20 cellular contexts compared by ENCODE assay signal in genomic region chr12:52685406-52685890, GRCh38. TPM values are rescaled to one million over a fixed set of nuclear protein-coding genes. Genes with fewer than 3 reads are reported as not detected.
DNase-seq lines count a peak whose midpoint lies in the region; ATAC-seq lines count a peak whose summit lies in the region.
"Had no signal": no experiment of that assay in that cellular context is flagged by ENCODE, and none has a peak within 500 bp of the region (broad histone marks: within the 10 kb centered on the region; RNA-seq: fewer than 3 reads in every experiment).

No MANE protein-coding gene starts in this region.

- no peak for ATAC-seq in HG02571 (IDR thresholded peaks at IDR 0.05; ENCODE audit: unreplicated experiment)

- peaks cover 56% of the 10 kb centered on the region for H3K27me3 ChIP-seq in SJSA1 (replicated peaks)
- no peaks in the 10 kb centered on the region for H3K27me3 ChIP-seq in trophoblast cell (ENCODE audit: insufficient read depth, low read length)

- H3K4me3 ChIP-seq in SJSA1: no peak overlapping the region
- H3K4me3 ChIP-seq in trophoblast cell (ENCODE audit: low read depth, low read length): no peak overlapping the region
- H3K4me3 ChIP-seq: BLaER1 had no signal

- no peak overlapping the region for H3K18ac ChIP-seq in trophoblast cell (ENCODE audit: low read length)

- H3K36me3 ChIP-seq in SJSA1: no peaks in the 10 kb centered on the region
- no peaks in the 10 kb centered on the region for H3K36me3 ChIP-seq in trophoblast cell (ENCODE audit: control insufficient read depth in 1 of 2, insufficient read depth in 2 of 2, low read length in 2 of 2)
- H3K36me3 ChIP-seq: BE2C, BLaER1 had no signal

- no CpG with 5 or more reads among the region's 6 CpGs for WGBS in trophoblast cell (ENCODE audit: extremely low coverage, insufficient coverage, insufficient read length)

- no peak overlapping the region for H2BK12ac ChIP-seq in trophoblast cell (ENCODE audit: low read length)

- H3K27ac ChIP-seq in SJSA1 (no peak overlapping the region), trophoblast cell (ENCODE audit: low read depth, low read length) (no peak overlapping the region)
- H3K27ac ChIP-seq: BLaER1 had no signal

- no peaks in the 10 kb centered on the region for H3K79me2 ChIP-seq in trophoblast cell (ENCODE audit: control insufficient read depth, insufficient read depth, low read length, poor library complexity)

- no peaks in the 10 kb centered on the region for H3K4me1 ChIP-seq in SJSA1 (replicated peaks)
- peaks cover 3 to 4% of the 10 kb centered on the region in 2 experiments for H3K4me1 ChIP-seq in trophoblast cell (ENCODE audit: control insufficient read depth in 1 of 2, insufficient read depth in 2 of 2, low read length in 2 of 2)
- H3K4me1 ChIP-seq: BE2C, BLaER1, Caco-2 had no signal

- peaks cover 5% of the 10 kb centered on the region; the same call in 1 of the 2 replicates for H3K9me3 ChIP-seq in SJSA1 (replicated peaks)
- no peaks in the 10 kb centered on the region for H3K9me3 ChIP-seq in trophoblast cell (ENCODE audit: insufficient read depth, low read depth, low read length)
- H3K9me3 ChIP-seq: BE2C, BLaER1, Caco-2 had no signal

- no peak overlapping the region for H4K91ac ChIP-seq in trophoblast cell (ENCODE audit: low read depth, low read length)

- no peak overlapping the region for H4K8ac ChIP-seq in trophoblast cell (ENCODE audit: low read depth, low read length)

- H3K4ac ChIP-seq in trophoblast cell (ENCODE audit: low read depth, low read length): no peak overlapping the region

- H2AK5ac ChIP-seq in trophoblast cell (ENCODE audit: low read length): no peak overlapping the region

- no peaks in the 10 kb centered on the region for H3K79me1 ChIP-seq in trophoblast cell (ENCODE audit: low read length)

- H2BK5ac ChIP-seq in trophoblast cell (ENCODE audit: low read depth, low read length, poor library complexity): no peak overlapping the region

- no peak overlapping the region for H3K9ac ChIP-seq in trophoblast cell (ENCODE audit: low read length)
- H3K9ac ChIP-seq: BLaER1 had no signal

- no peak overlapping the region for H2AFZ ChIP-seq in trophoblast cell (ENCODE audit: insufficient read depth, low read length, poor library complexity)

- H3K23ac ChIP-seq in trophoblast cell (ENCODE audit: low read length): no peak overlapping the region

- H3K14ac ChIP-seq in trophoblast cell (ENCODE audit: low read length): no peak overlapping the region

- H3K4me2 ChIP-seq in trophoblast cell (ENCODE audit: low read length): no peak overlapping the region
- H3K4me2 ChIP-seq: BLaER1 had no signal

- intact Hi-C loops in posterior vena cava (cut with DNase I): no loop called here

- H2BK120ac ChIP-seq in trophoblast cell (ENCODE audit: insufficient read depth, low read length, poor library complexity): no peak overlapping the region

- no peak overlapping the region for H4K12ac ChIP-seq in trophoblast cell (ENCODE audit: low read depth, low read length)

- DNase-seq in SJSA1 (ENCODE audit: low read depth in 1 of 2, low spot score in 2 of 2): peak; percentile 81 to 95
- peak; percentile 22 for DNase-seq in posterior vena cava (ENCODE audit: low spot score)
- no peak for DNase-seq in trophoblast cell
- DNase-seq in NCI-H1092 (lab: John Stamatoyannopoulos, UW): no peak
- DNase-seq: 8988T; ACHN; BE2C; C1 segment of cervical spinal cord; Caco-2; Calu3; CD4-positive, alpha-beta memory T cell; CD4-positive, CD25-positive, alpha-beta regulatory T cell; CD8-positive, alpha-beta memory T cell; DMS79 treated with DMSO at 0.1 percent for 48 hours; GF-D8 had no signal

RNA-seq across cellular contexts. Expression of gene KRT1, which starts 5.2 kb away (rescaled TPM):
- total RNA-seq in SJSA1 (2014; rRNA removed; shearing (Covaris generic)): 1.00 TPM in 1 of 2 replicates, not detected in the other
- under 1 TPM in 1 of 2 donors, not detected in 1; 0.42 TPM for total RNA-seq in posterior vena cava
- polyA plus RNA-seq in trophoblast cell (2013): not detected in 2 replicates
- total RNA-seq: A673; Calu3; CD8-positive, alpha-beta memory T cell had no signal
- polyA plus RNA-seq: AG04450, CD14-positive monocyte had no signal

RNA-seq across cellular contexts. Expression of gene KRT77, which starts 17.9 kb away (rescaled TPM):
- total RNA-seq in SJSA1 (2014; rRNA removed; shearing (Covaris generic)): not detected in 2 replicates
- not detected for total RNA-seq in posterior vena cava
- 0.04 and 0.05 TPM in 2 replicates for polyA plus RNA-seq in trophoblast cell (2013)
- total RNA-seq: A673; Caco-2; Calu3; CD4-positive, alpha-beta memory T cell; CD4-positive, CD25-positive, alpha-beta regulatory T cell; CD8-positive, alpha-beta memory T cell had no signal
- polyA plus RNA-seq: AG04450; CD14-positive monocyte; CD4-positive, alpha-beta memory T cell; CD4-positive, CD25-positive, alpha-beta regulatory T cell; CD8-positive, alpha-beta memory T cell had no signal

RNA-seq across cellular contexts. Expression of gene KRT2, which starts 33.4 kb away (rescaled TPM):
- total RNA-seq in SJSA1 (2014; rRNA removed; shearing (Covaris generic)): not detected in 2 replicates
- not detected for total RNA-seq in posterior vena cava
- not detected in 2 replicates for polyA plus RNA-seq in trophoblast cell (2013)
- total RNA-seq: A673; Caco-2; Calu3; CD8-positive, alpha-beta memory T cell had no signal
- polyA plus RNA-seq: AG04450, CD14-positive monocyte had no signal

Comparison
In these comparisons a context has a peak if more than half of its experiments do, and no peak if none do; other contexts are left out.
1. DNase-seq: peak in SJSA1 (2 of 2) and posterior vena cava (single experiment); none in trophoblast cell (0 of 2) and NCI-H1092 (single experiment).